1 cellular context compared by ENCODE assay signal in the genomic region with DNA sequence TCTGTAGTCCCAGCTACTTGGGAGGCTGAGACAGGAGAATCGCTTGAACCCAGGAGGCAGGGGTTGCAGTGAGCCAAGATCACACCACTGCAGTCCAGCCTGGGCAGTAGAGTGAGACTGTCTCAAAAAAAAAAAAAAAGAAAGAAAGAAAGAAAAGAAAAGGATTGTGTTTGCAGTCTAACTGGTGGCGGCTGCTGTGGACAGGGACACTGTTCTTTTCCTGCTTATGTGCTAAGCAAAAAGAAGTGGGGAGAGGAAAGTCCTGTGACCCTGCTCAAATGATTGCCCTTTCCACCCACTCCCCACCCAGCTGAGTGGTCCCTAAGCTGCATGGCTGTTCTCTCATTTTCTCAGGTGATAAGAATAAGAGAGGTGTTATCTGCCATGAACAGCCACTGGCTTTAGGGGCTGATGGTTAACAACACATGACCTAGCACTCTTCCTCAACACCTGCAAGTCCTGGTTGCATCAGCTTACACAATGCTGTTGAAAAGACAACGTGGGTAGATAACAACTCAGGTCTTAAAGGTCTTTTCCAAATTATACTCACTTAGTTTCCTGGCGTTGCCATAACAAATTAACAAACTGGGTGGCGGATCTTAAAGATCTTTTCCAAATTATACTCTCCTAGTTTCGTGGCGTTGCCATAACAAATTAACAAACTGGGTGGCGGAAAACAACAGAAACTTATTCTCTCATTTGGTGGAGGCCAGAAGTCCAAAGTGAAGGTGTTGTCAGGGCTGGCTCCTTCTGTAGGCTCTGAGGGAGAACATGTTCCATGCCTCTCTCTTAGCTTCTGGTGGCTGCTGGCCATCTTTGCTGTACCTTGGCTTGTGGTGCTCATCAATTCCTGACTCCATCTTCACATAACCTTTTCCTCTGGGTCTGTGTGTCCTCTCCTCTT.
A peak's percentile ranks its signal among the peaks of the same experiment; 100 is the strongest.
TF ChIP-seq lines count a peak whose summit lies in the region.

No MANE protein-coding gene starts in this region.

TF ChIP-seq in K562, 482 proteins besides CTCF, POLR2A, EP300 and RAD21 (continued from another document and continues in another):
- TF ChIP-seq, protein P1, sequence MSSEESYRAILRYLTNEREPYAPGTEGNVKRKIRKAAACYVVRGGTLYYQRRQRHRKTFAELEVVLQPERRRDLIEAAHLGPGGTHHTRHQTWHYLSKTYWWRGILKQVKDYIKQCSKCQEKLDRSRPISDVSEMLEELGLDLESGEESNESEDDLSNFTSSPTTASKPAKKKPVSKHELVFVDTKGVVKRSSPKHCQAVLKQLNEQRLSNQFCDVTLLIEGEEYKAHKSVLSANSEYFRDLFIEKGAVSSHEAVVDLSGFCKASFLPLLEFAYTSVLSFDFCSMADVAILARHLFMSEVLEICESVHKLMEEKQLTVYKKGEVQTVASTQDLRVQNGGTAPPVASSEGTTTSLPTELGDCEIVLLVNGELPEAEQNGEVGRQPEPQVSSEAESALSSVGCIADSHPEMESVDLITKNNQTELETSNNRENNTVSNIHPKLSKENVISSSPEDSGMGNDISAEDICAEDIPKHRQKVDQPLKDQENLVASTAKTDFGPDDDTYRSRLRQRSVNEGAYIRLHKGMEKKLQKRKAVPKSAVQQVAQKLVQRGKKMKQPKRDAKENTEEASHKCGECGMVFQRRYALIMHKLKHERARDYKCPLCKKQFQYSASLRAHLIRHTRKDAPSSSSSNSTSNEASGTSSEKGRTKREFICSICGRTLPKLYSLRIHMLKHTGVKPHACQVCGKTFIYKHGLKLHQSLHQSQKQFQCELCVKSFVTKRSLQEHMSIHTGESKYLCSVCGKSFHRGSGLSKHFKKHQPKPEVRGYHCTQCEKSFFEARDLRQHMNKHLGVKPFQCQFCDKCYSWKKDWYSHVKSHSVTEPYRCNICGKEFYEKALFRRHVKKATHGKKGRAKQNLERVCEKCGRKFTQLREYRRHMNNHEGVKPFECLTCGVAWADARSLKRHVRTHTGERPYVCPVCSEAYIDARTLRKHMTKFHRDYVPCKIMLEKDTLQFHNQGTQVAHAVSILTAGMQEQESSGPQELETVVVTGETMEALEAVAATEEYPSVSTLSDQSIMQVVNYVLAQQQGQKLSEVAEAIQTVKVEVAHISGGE (CRISPR knock-in tag; IDR thresholded peaks at IDR 0.05) = peak in 1 of 3 experiments; percentile 82; a peak in 2 of 6 replicates
- TF ChIP-seq GATA2 (CRISPR knock-in tag; IDR thresholded peaks at IDR 0.05) (peak; percentile 98), HNRNPUL1 (IDR thresholded peaks at IDR 0.05; ENCODE audit: low read length) (no peak), MYNN (IDR thresholded peaks at IDR 0.05) (peak; percentile 92), MYNN (CRISPR knock-in tag; IDR thresholded peaks at IDR 0.05) (no peak), BRD9 (IDR thresholded peaks at IDR 0.05; ENCODE audit: low read depth, partially characterized antibody) (peak; percentile 97), SREBF2 (CRISPR knock-in tag; IDR thresholded peaks at IDR 0.05) (no peak), RBFOX2 (IDR thresholded peaks at IDR 0.05; ENCODE audit: low read depth, low read length) (peak; percentile 49; the same call in 1 of the 2 replicates), TEAD2 (tag; IDR thresholded peaks at IDR 0.05) (0 out of 2 replicates have a peak, but pooled peaks have one; percentile 65), RBM39 (optimal IDR thresholded peaks at IDR 0.05; ENCODE audit: low read depth, low read length) (no peak), RBBP5 (IDR thresholded peaks at IDR 0.05; ENCODE audit: borderline replicate concordance, insufficient read depth, low read length, poor library complexity, severe bottlenecking) (no peak), ETS2 (tag; IDR thresholded peaks at IDR 0.05; ENCODE audit: borderline replicate concordance, poor library complexity, severe bottlenecking) (no peak), PHTF2 (CRISPR knock-in tag; IDR thresholded peaks at IDR 0.05) (no peak), SMARCB1 (IDR thresholded peaks at IDR 0.05; ENCODE audit: insufficient read length, low read depth) (peak; percentile 88), NFXL1 (CRISPR knock-in tag; IDR thresholded peaks at IDR 0.05) (no peak), STAT5A (IDR thresholded peaks at IDR 0.05; ENCODE audit: borderline replicate concordance, low read length) (peak; percentile 98), U2AF2 (optimal IDR thresholded peaks at IDR 0.05; ENCODE audit: low read depth, low read length) (no peak), ATF1 (CRISPR knock-in tag; IDR thresholded peaks at IDR 0.05) (no peak), ATF1 (tag; IDR thresholded peaks at IDR 0.05) (peak; percentile 83), RB1 (IDR thresholded peaks at IDR 0.05; ENCODE audit: low read depth) (peak; percentile 2; the same call in 1 of the 2 replicates), MAFK (IDR thresholded peaks at IDR 0.05; ENCODE audit: low read length) (peak; percentile 81), NRF1 (conservative IDR thresholded peaks at IDR 0.05 in 1 of 2, IDR thresholded peaks at IDR 0.05 in 1 of 2) (peak in 1 of 2 experiments; percentile 51; a peak in 1 of 4 replicates), RAD51 (IDR thresholded peaks at IDR 0.05; ENCODE audit: borderline replicate concordance, low read depth) (peak; percentile 82), ZNF384 (IDR thresholded peaks at IDR 0.05; ENCODE audit: low read depth, low read length) (peak; percentile 19; the same call in 1 of the 2 replicates), HDAC8 (tag; IDR thresholded peaks at IDR 0.05) (no peak; the same call in none of the 2 replicates), MCM7 (IDR thresholded peaks at IDR 0.05) (no peak), TARDBP (IDR thresholded peaks at IDR 0.05) (peak; percentile 97), GABPB2 (CRISPR knock-in tag; conservative IDR thresholded peaks at IDR 0.05) (no peak), ZNF184 (CRISPR knock-in tag; IDR thresholded peaks at IDR 0.05) (no peak), FOS (IDR thresholded peaks at IDR 0.05; ENCODE audit: extremely low read depth, insufficient read length) (no peak), RBM25 (IDR thresholded peaks at IDR 0.05; ENCODE audit: low read depth, low read length, severe bottlenecking) (no peak), NFE2 (IDR thresholded peaks at IDR 0.05; ENCODE audit: low read depth) (peak; percentile 98), CCNT2 (IDR thresholded peaks at IDR 0.05; ENCODE audit: borderline replicate concordance, extremely low read depth, insufficient read length, low read depth, low read length) (peak; percentile 98), ZBED1 (IDR thresholded peaks at IDR 0.05) (peak; percentile 96), BRF1 (IDR thresholded peaks at IDR 0.05; ENCODE audit: borderline replicate concordance, extremely low read depth, insufficient read length) (no peak), ZNF507 (tag; conservative IDR thresholded peaks at IDR 0.05) (no peak), TEAD4 (IDR thresholded peaks at IDR 0.05; ENCODE audit: low read length) (peak; percentile 100), TEAD4 (CRISPR knock-in tag; IDR thresholded peaks at IDR 0.05; ENCODE audit: borderline replicate concordance) (no peak)
- TF ChIP-seq, protein P2, sequence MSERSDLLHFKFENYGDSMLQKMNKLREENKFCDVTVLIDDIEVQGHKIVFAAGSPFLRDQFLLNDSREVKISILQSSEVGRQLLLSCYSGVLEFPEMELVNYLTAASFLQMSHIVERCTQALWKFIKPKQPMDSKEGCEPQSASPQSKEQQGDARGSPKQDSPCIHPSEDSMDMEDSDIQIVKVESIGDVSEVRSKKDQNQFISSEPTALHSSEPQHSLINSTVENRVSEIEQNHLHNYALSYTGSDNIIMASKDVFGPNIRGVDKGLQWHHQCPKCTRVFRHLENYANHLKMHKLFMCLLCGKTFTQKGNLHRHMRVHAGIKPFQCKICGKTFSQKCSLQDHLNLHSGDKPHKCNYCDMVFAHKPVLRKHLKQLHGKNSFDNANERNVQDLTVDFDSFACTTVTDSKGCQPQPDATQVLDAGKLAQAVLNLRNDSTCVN (CRISPR knock-in tag; IDR thresholded peaks at IDR 0.05) = no peak
- TF ChIP-seq, protein P3, sequence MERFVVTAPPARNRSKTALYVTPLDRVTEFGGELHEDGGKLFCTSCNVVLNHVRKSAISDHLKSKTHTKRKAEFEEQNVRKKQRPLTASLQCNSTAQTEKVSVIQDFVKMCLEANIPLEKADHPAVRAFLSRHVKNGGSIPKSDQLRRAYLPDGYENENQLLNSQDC (CRISPR knock-in tag; IDR thresholded peaks at IDR 0.05) = no peak
- TF ChIP-seq, protein P4, sequence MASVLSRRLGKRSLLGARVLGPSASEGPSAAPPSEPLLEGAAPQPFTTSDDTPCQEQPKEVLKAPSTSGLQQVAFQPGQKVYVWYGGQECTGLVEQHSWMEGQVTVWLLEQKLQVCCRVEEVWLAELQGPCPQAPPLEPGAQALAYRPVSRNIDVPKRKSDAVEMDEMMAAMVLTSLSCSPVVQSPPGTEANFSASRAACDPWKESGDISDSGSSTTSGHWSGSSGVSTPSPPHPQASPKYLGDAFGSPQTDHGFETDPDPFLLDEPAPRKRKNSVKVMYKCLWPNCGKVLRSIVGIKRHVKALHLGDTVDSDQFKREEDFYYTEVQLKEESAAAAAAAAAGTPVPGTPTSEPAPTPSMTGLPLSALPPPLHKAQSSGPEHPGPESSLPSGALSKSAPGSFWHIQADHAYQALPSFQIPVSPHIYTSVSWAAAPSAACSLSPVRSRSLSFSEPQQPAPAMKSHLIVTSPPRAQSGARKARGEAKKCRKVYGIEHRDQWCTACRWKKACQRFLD (CRISPR knock-in tag; IDR thresholded peaks at IDR 0.05) = peak; percentile 97
- TF ChIP-seq, protein P5, sequence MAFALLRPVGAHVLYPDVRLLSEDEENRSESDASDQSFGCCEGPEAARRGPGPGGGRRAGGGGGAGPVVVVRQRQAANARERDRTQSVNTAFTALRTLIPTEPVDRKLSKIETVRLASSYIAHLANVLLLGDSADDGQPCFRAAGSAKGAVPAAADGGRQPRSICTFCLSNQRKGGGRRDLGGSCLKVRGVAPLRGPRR (CRISPR knock-in tag; IDR thresholded peaks at IDR 0.05) = no peak
- TF ChIP-seq, protein P6, sequence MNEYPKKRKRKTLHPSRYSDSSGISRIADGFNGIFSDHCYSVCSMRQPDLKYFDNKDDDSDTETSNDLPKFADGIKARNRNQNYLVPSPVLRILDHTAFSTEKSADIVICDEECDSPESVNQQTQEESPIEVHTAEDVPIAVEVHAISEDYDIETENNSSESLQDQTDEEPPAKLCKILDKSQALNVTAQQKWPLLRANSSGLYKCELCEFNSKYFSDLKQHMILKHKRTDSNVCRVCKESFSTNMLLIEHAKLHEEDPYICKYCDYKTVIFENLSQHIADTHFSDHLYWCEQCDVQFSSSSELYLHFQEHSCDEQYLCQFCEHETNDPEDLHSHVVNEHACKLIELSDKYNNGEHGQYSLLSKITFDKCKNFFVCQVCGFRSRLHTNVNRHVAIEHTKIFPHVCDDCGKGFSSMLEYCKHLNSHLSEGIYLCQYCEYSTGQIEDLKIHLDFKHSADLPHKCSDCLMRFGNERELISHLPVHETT (CRISPR knock-in tag; conservative IDR thresholded peaks at IDR 0.05 in 1 of 2, IDR thresholded peaks at IDR 0.05 in 1 of 2) = peak in 1 of 2 experiments; percentile 92; a peak in 2 of 4 replicates
